ENCODE assay signal across 8 cellular contexts in the genomic region with DNA sequence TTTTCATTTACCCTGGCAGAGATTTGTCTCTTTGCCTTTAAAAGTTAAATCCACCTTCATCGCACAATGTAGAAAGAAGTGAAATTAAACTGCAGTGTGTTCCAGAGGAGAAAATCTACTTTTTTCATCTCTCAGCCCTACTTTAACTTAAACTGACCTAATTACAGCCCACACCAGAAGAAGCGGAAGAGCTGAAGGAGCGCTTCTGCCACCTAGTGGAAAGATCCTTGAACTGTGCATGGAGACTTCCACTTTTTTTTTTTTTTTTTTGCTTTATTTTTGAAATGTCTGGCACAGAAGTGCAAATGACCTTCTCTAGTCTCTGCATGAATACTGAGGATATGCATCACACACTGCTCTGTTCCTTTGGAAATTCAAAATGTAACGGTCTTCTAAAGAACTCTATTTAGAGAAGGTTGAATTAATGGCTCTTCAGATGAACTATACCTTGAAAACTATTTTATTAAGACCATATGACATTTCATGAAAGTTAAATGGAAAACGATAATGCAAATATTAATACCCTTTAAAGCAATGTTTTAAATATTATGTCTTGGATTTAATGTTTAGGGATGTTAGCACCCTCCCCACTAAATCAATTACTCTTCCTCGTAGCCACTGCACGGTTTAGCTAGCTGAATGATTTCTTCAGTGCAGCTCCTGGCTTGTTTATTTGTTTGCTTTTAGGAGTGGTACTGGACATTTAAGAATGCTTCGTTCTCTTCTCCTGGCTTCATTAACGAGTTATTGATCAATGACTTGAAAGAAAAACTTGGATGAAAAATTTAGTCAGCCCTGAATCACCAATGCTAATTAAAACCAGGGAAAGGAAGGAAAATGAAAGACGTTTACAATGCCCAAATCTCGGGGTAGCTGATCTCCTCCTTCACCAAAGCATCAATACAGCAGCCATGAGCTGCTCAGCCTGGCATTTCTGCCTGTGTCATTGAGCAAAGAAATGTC.
DNase-seq lines count a peak whose midpoint lies in the region; ATAC-seq, FAIRE-seq and TF ChIP-seq lines count a peak whose summit lies in the region.

No MANE protein-coding gene starts in this region.

- H3K4me1 Mint-ChIP-seq in Calu3 (ENCODE audit: low read depth, unreplicated experiment) = peaks cover 14% of the 10 kb centered on the region
- H3K4me1 Mint-ChIP-seq in stimulated activated naive B cell treated with anti-CD40 and anti-IgM and Interleukin-4, amounts not matched to agents 10 μg/mL and 1 μg/mL and 100 μg/mL, for 72 hours = peaks cover 5 to 16% of the 10 kb centered on the region in 2 donors

- H3K4me3 Mint-ChIP-seq in Calu3 (ENCODE audit: low read depth, unreplicated experiment) = peak overlapping the region; percentile 56
- peak overlapping the region; percentile 84 to 86 for H3K4me3 Mint-ChIP-seq in stimulated activated naive B cell treated with anti-CD40 and anti-IgM and Interleukin-4, amounts not matched to agents 10 μg/mL and 1 μg/mL and 100 μg/mL, for 72 hours

- H3K27ac Mint-ChIP-seq in Calu3 (ENCODE audit: unreplicated experiment) = peak overlapping the region; percentile 68
- H3K27ac Mint-ChIP-seq in stimulated activated naive B cell treated with anti-CD40 and anti-IgM and Interleukin-4, amounts not matched to agents 10 μg/mL and 1 μg/mL and 100 μg/mL, for 72 hours = peak overlapping the region; percentile 86

- BruUV-seq in Calu3 (replicated peaks; lab: Mats Ljungman, UMichigan) (no TSS peak), endothelial cell of umbilical vein (replicated peaks; lab: Mats Ljungman, UMichigan) (no TSS peak)

- peak overlapping the region; percentile 78 for H3K9ac ChIP-seq in endothelial cell of umbilical vein (replicated peaks; ENCODE audit: extremely low read depth, insufficient read depth, low read length)

- H2AFZ ChIP-seq in endothelial cell of umbilical vein (ENCODE audit: low read depth, low read length) = peak overlapping the region; percentile 69

- no peaks in the 10 kb centered on the region for H3K9me1 ChIP-seq in endothelial cell of umbilical vein (replicated peaks; ENCODE audit: control insufficient read depth, extremely low read depth, insufficient read depth, low read length)

- TF ChIP-seq CTCF in Calu3 (IDR thresholded peaks at IDR 0.05; ENCODE audit: unreplicated experiment) (peak; percentile 49), GM20000 (IDR thresholded peaks at IDR 0.05; ENCODE audit: extremely low read depth, missing control alignments) (peak; percentile 57), HL-60 (IDR thresholded peaks at IDR 0.05; ENCODE audit: insufficient read depth, low read length) (peak; percentile 49), endothelial cell of umbilical vein (IDR thresholded peaks at IDR 0.05; ENCODE audit: extremely low read depth in 1 of 2, insufficient read depth in 1 of 2, low read depth in 1 of 2, low read length in 2 of 2) (peak; percentile 57 to 69)

- ATAC-seq in stimulated activated naive B cell treated with anti-CD40 and anti-IgM and Interleukin-4, amounts not matched to agents 10 μg/mL and 1 μg/mL and 100 μg/mL, for 72 hours (replicated peaks) = peak; percentile 90 to 93

- dilution Hi-C loops in endothelial cell of umbilical vein (cut with MboI; ENCODE audit: extremely low pct_ligation_motif_present, low sequenced_read_pairs) = no loop called here

- H4K20me1 ChIP-seq in endothelial cell of umbilical vein (replicated peaks; ENCODE audit: control insufficient read depth, extremely low read depth, insufficient read depth, low read length) = no peaks in the 10 kb centered on the region

- H3K9me3 ChIP-seq in endothelial cell of umbilical vein (replicated peaks; ENCODE audit: control insufficient read depth, insufficient read depth, low read length) (no peaks in the 10 kb centered on the region), muscle layer of duodenum (ENCODE audit: control insufficient read depth in 1 of 2, low read length in 2 of 2) (no peaks in the 10 kb centered on the region)

- POLR2A ChIA-PET in endothelial cell of umbilical vein (lab: Charles Lee) = interaction anchor here (0.6 kb wide), 1 partner anchor 306 kb away, joined by 3 read pairs; no protein-coding TSS in a partner anchor

- intact Hi-C loops in Calu3 (cut with micrococcal nuclease; ENCODE audit: unreplicated experiment) (loop anchor here (1.0 to 5.0 kb wide), 2 partner anchors 236 to 254 kb away; no protein-coding TSS in a partner anchor), endothelial cell of umbilical vein (cut with micrococcal nuclease) (loop anchor here (1.0 to 10.0 kb wide), 18 partner anchors 11 to 1998 kb away; no protein-coding TSS in a partner anchor)

- H3K27ac ChIP-seq in HL-60 (replicated peaks) (no peak overlapping the region), endothelial cell of umbilical vein (ENCODE audit: insufficient read depth, low read depth, low read length) (peak overlapping the region; percentile 86), muscle layer of duodenum (ENCODE audit: low read length) (peak overlapping the region; percentile 53)

- H3K27me3 Mint-ChIP-seq in Calu3 (ENCODE audit: unreplicated experiment) = no peaks in the 10 kb centered on the region
- no peaks in the 10 kb centered on the region for H3K27me3 Mint-ChIP-seq in stimulated activated naive B cell treated with anti-CD40 and anti-IgM and Interleukin-4, amounts not matched to agents 10 μg/mL and 1 μg/mL and 100 μg/mL, for 72 hours

- TF ChIP-seq POLR2A in endothelial cell of umbilical vein (IDR thresholded peaks at IDR 0.05; ENCODE audit: low read depth, low read length) = no peak

- peak overlapping the region; percentile 35 for H3K4me3 ChIP-seq in HL-60 (replicated peaks; ENCODE audit: insufficient read depth, low read length)
- peak overlapping the region in 2 of 3 experiments; percentile 23 to 59 for H3K4me3 ChIP-seq in endothelial cell of umbilical vein (replicated peaks in 1 of 3; ENCODE audit: insufficient read depth in 1 of 3, low read depth in 1 of 3, low read length in 3 of 3)
- H3K4me3 ChIP-seq in muscle layer of duodenum (ENCODE audit: low read depth in 1 of 2, low read length in 2 of 2) = peak overlapping the region; percentile 30 to 45

- no peaks in the 10 kb centered on the region for H3K9me3 Mint-ChIP-seq in Calu3 (ENCODE audit: low read depth, unreplicated experiment)
- H3K9me3 Mint-ChIP-seq in stimulated activated naive B cell treated with anti-CD40 and anti-IgM and Interleukin-4, amounts not matched to agents 10 μg/mL and 1 μg/mL and 100 μg/mL, for 72 hours = no peaks in the 10 kb centered on the region

- peaks cover 17% of the 10 kb centered on the region for H3K4me1 ChIP-seq in endothelial cell of umbilical vein (ENCODE audit: control insufficient read depth, extremely low read depth, insufficient read depth, low read length)
- peaks cover 5 to 9% of the 10 kb centered on the region in 2 donors for H3K4me1 ChIP-seq in muscle layer of duodenum (ENCODE audit: control insufficient read depth in 1 of 2, insufficient read depth in 2 of 2, low read length in 2 of 2)

- DNase-seq in Calu3 = peak; percentile 41
- peak; percentile 69 for DNase-seq in GM20000 (ENCODE audit: low spot score)
- peak; percentile 40 to 51 for DNase-seq in HL-60 (ENCODE audit: low read depth in 1 of 2, low spot score in 1 of 2)
- peak; percentile 31 for DNase-seq in NCI-H82 treated with DMSO at 0.1 percent for 48 hours (lab: John Stamatoyannopoulos, UW; ENCODE audit: unreplicated experiment)
- peak; percentile 19 to 32 for DNase-seq in activated CD8-positive, alpha-beta memory T cell treated with anti-CD3 and anti-CD28 coated beads for 1 hour (ENCODE audit: extremely low read depth in 1 of 2, low read depth in 1 of 2)
- DNase-seq in endothelial cell of umbilical vein (ENCODE audit: low read depth, low spot score) = peak; percentile 97
- peak; percentile 27 for DNase-seq in stimulated activated naive B cell treated with anti-CD40 and anti-IgM and Interleukin-4, amounts not matched to agents 10 μg/mL and 1 μg/mL and 100 μg/mL, for 72 hours

- CTCF ChIA-PET in Calu3 (lab: Charles Lee) = interaction anchor here (1.4 to 1.7 kb wide), 2 partner anchors 182 to 254 kb away, joined by 3 to 7 read pairs; no protein-coding TSS in a partner anchor
- CTCF ChIA-PET in endothelial cell of umbilical vein (lab: Charles Lee) = interaction anchor here (0.6 to 2.2 kb wide), 8 partner anchors 9 to 1510 kb away, joined by 3 to 10 read pairs (median 3); no protein-coding TSS in a partner anchor

- H3K36me3 ChIP-seq in endothelial cell of umbilical vein (ENCODE audit: control insufficient read depth in 2 of 2, extremely low read depth in 1 of 2, insufficient read depth in 2 of 2, low read length in 2 of 2) (no peaks in the 10 kb centered on the region), muscle layer of duodenum (ENCODE audit: control insufficient read depth in 1 of 2, insufficient read depth in 2 of 2, low read length in 2 of 2) (no peaks in the 10 kb centered on the region)

- H3K4me2 ChIP-seq in endothelial cell of umbilical vein (ENCODE audit: insufficient read depth, low read length) = peak overlapping the region; percentile 65

- H3K27me3 ChIP-seq in HL-60 (ENCODE audit: insufficient read depth, poor library complexity, severe bottlenecking) (no peaks in the 10 kb centered on the region), endothelial cell of umbilical vein (ENCODE audit: control insufficient read depth in 2 of 2, insufficient read depth in 2 of 2, low read length in 2 of 2) (no peaks in the 10 kb centered on the region), muscle layer of duodenum (ENCODE audit: low read depth, low read length) (no peaks in the 10 kb centered on the region)

- H3K36me3 Mint-ChIP-seq in Calu3 (ENCODE audit: insufficient read depth, unreplicated experiment) = no peaks in the 10 kb centered on the region
- no peaks in the 10 kb centered on the region for H3K36me3 Mint-ChIP-seq in stimulated activated naive B cell treated with anti-CD40 and anti-IgM and Interleukin-4, amounts not matched to agents 10 μg/mL and 1 μg/mL and 100 μg/mL, for 72 hours

- FAIRE-seq in endothelial cell of umbilical vein (lab: Jason Lieb, UNC) = peak; percentile 58

- no peaks in the 10 kb centered on the region for H3K79me2 ChIP-seq in endothelial cell of umbilical vein (ENCODE audit: control insufficient read depth, insufficient read depth, low read length)

TF ChIP-seq in endothelial cell of umbilical vein, 7 proteins besides CTCF, POLR2A, EP300 and RAD21:
- no peak for TF ChIP-seq GATA2 (IDR thresholded peaks at IDR 0.05; ENCODE audit: insufficient read depth, insufficient read length, low read depth, low read length)
- peak; percentile 36 for TF ChIP-seq FOS (IDR thresholded peaks at IDR 0.05; ENCODE audit: borderline replicate concordance, insufficient read depth, low read length)
- TF ChIP-seq JUN (IDR thresholded peaks at IDR 0.05; ENCODE audit: borderline replicate concordance, insufficient read depth, insufficient read length, low read depth) = no peak

Comparison
In these comparisons a context has a peak if more than half of its experiments do, and no peak if none do; other contexts are left out.
1. DNase-seq: peak in every context shown above with its lines; median percentile 97 in endothelial cell of umbilical vein; 69 in GM20000; 46 in HL-60; 41 in Calu3; 31 in NCI-H82 treated with DMSO at 0.1 percent for 48 hours; 27 in stimulated activated naive B cell treated with anti-CD40 and anti-IgM and Interleukin-4, amounts not matched to agents 10 μg/mL and 1 μg/mL and 100 μg/mL, for 72 hours; 26 in activated CD8-positive, alpha-beta memory T cell treated with anti-CD3 and anti-CD28 coated beads for 1 hour.